1 cellular context compared by ENCODE assay signal in the genomic region with DNA sequence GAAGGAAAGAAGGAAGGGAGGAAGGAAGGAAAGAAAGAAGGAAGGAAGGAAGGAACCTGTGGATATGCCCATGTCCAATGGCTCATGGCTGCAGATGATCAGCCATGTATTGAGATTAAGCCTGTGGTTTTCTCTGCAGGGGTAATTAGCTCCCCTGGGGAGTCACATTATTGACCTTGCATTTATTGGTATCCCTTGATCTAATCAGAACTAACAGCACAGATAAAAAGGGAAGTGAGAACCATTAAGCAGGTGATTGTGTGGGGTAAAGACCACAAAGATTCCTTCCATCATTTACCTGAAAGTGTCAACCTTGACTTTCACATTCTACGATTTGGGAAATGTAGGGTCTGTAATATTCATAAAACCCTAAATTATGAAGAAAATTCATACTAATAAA.
TF ChIP-seq lines count a peak whose summit lies in the region.

No MANE protein-coding gene starts in this region.

TF ChIP-seq in GM12878, 131 proteins besides CTCF, POLR2A, EP300 and RAD21 (continued from another document):
- TF ChIP-seq, protein P1, sequence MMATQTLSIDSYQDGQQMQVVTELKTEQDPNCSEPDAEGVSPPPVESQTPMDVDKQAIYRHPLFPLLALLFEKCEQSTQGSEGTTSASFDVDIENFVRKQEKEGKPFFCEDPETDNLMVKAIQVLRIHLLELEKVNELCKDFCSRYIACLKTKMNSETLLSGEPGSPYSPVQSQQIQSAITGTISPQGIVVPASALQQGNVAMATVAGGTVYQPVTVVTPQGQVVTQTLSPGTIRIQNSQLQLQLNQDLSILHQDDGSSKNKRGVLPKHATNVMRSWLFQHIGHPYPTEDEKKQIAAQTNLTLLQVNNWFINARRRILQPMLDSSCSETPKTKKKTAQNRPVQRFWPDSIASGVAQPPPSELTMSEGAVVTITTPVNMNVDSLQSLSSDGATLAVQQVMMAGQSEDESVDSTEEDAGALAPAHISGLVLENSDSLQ (IDR thresholded peaks at IDR 0.05) = no peak
- TF ChIP-seq BMI1 (IDR thresholded peaks at IDR 0.05; ENCODE audit: borderline replicate concordance) (peak; percentile 92), ETV6 (conservative IDR thresholded peaks at IDR 0.05 in 1 of 2, IDR thresholded peaks at IDR 0.05 in 1 of 2; ENCODE audit: borderline replicate concordance in 1 of 2, low read depth in 1 of 2) (0 out of 4 replicates have a peak, but pooled peaks of 1 of the 2 experiments have one; percentile 19), MTA2 (IDR thresholded peaks at IDR 0.05; ENCODE audit: low read depth) (peak; percentile 100)
